In genomic region chr22:21698430-21699329, GRCh38 we compare ENCODE assay signal across 1 cellular context.
TF ChIP-seq lines count a peak whose summit lies in the region.

No MANE protein-coding gene starts in this region.

TF ChIP-seq in K562, 482 proteins besides CTCF, POLR2A, EP300 and RAD21 (continued from another document):
- TF ChIP-seq CEBPZ (IDR thresholded peaks at IDR 0.05; ENCODE audit: borderline replicate concordance, low read depth, low read length) = no peak; the same call in 1 of the 2 replicates
- no peak for TF ChIP-seq PTTG1 (tag; IDR thresholded peaks at IDR 0.05; ENCODE audit: low read depth)
- TF ChIP-seq SMAD4 (CRISPR knock-in tag; conservative IDR thresholded peaks at IDR 0.05) = no peak
